9 cellular contexts compared by ENCODE assay signal in the genomic region with DNA sequence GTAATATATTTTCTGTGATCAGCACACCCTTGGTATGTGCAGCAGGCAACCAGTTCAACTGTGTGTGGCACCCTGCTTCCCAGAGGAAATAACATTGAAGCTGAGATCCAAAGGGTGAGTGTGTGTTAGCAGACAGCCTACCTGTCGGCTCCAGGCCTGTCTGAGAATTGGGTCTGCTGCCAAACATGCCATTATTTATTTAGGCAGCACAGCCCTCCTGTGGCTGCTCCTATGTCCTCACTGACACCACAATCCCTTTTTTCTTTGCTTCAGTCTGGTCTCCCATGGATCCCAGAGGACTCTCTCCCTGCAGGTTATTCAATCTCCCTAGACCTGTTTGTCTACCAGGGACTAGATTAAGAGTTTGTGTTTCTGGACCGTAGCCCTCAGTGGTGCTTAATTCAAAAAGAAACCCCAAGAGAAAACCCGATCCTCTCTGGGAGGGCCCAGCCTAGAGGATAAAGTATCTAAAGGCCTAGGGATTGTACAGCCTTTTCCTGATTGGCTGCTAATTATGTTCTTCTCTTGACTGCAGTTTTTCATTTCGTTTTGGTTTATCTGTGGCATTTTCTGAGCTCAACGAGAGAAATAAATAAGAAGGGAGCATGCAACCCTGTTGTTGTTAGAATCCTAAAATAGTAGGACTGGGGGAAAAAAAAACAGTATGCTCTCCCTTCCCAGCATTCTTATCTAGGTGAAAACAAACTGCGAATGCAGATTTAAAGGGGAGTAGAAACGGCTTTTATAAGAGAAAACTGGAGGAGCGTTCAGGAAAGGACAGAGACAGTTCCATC. TPM values are rescaled to one million over a fixed set of nuclear protein-coding genes. Genes with fewer than 3 reads are reported as not detected.
DNase-seq lines count a peak whose midpoint lies in the region; ATAC-seq, FAIRE-seq and TF ChIP-seq lines count a peak whose summit lies in the region.
"Had no signal": no experiment of that assay in that cellular context is flagged by ENCODE, and none has a peak within 500 bp of the region (broad histone marks: within the 10 kb centered on the region; RNA-seq: fewer than 3 reads in every experiment).

No MANE protein-coding gene starts in this region.

- 51% methylated on average over 8 of the region's 8 CpGs for WGBS in A549 (ENCODE audit: missing lambda C conversion rate)
- WGBS in tibial nerve, 2 donors = 56 to 60% methylated on average over 8 of the region's 8 CpGs

- no peak overlapping the region for H3K4me3 ChIP-seq in A549
- H3K4me3 ChIP-seq in kidney (ENCODE audit: low read length in 2 of 2) = no peak overlapping the region
- no peak overlapping the region for H3K4me3 ChIP-seq in tibial nerve

- TF ChIP-seq POLR2A in A549 (IDR thresholded peaks at IDR 0.05; ENCODE audit: low read length) = no peak
- TF ChIP-seq POLR2A in tibial nerve (IDR thresholded peaks at IDR 0.05) = no peak

- peak; percentile 44 to 74 for DNase-seq in A549 (ENCODE audit: low read depth in 1 of 2, low spot score in 1 of 2)
- peak; percentile 75 for DNase-seq in NCI-H146 treated with DMSO at 0.1 percent for 48 hours (lab: John Stamatoyannopoulos, UW; ENCODE audit: unreplicated experiment)
- DNase-seq in kidney = no peak
- DNase-seq in activated naive CD4-positive, alpha-beta T cell (lab: John Stamatoyannopoulos, UW) = no peak
- DNase-seq in tibial nerve (ENCODE audit: low spot score in 2 of 2) = no peak

- H3K36me3 ChIP-seq in kidney (ENCODE audit: control insufficient read depth in 1 of 2, insufficient read depth in 2 of 2, low read length in 2 of 2) (no peaks in the 10 kb centered on the region), tibial nerve (no peaks in the 10 kb centered on the region)

- H3K27ac ChIP-seq in A549 (peak overlapping the region; percentile 62 to 71), angular gyrus (ENCODE audit: low read depth, low read length) (peak overlapping the region; percentile 62), kidney (ENCODE audit: low read depth in 2 of 2, low read length in 2 of 2) (no peak overlapping the region), tibial nerve (no peak overlapping the region)

- peak; percentile 89 to 95 for ATAC-seq in A549
- no peak for ATAC-seq in GM21723 (IDR thresholded peaks at IDR 0.05; ENCODE audit: unreplicated experiment)
- no peak for ATAC-seq in HG02973 (IDR thresholded peaks at IDR 0.05; ENCODE audit: unreplicated experiment)

- POLR2A ChIA-PET in A549 (lab: Yijun Ruan, JAX) = interaction anchor here (0.6 to 1.1 kb wide), 2 partner anchors 127 to 187 kb away, joined by 3 to 7 read pairs; no protein-coding TSS in a partner anchor

- TF ChIP-seq RAD21 in A549 (conservative IDR thresholded peaks at IDR 0.05 in 1 of 2, IDR thresholded peaks at IDR 0.05 in 1 of 2) = peak; percentile 84 to 88

- H3K4me2 ChIP-seq in A549 = peak overlapping the region; percentile 60

- CTCF ChIA-PET in A549 (lab: Yijun Ruan, JAX) = interaction anchor here (0.7 to 19.2 kb wide), 17 partner anchors 8 to 273 kb away, joined by 3 to 331 read pairs (median 4); a partner anchor contains a TSS

- H3K4me1 ChIP-seq in A549 = peaks cover 20% of the 10 kb centered on the region
- H3K4me1 ChIP-seq in kidney (ENCODE audit: control insufficient read depth in 1 of 2, insufficient read depth in 1 of 2, low read depth in 1 of 2, low read length in 2 of 2) = peaks cover 2 to 4% of the 10 kb centered on the region in 2 donors
- no peaks in the 10 kb centered on the region for H3K4me1 ChIP-seq in tibial nerve

- H3K9me3 ChIP-seq in A549 (peaks cover 11% of the 10 kb centered on the region; the same call in 1 of the 3 replicates), kidney (ENCODE audit: control insufficient read depth in 1 of 2, low read length in 2 of 2) (no peaks in the 10 kb centered on the region), tibial nerve (peaks cover 0 to 7% (median 0%) of the 10 kb centered on the region in 4 donors)

- no peak overlapping the region for H3K9ac ChIP-seq in kidney (ENCODE audit: low read length in 2 of 2)

- FAIRE-seq in A549 (lab: Jason Lieb, UNC) (no peak), kidney (lab: Jason Lieb, UNC) (no peak)

- H3K27me3 ChIP-seq in tibial nerve = no peaks in the 10 kb centered on the region

- intact Hi-C loops in kidney (cut with DNase I) = loop anchor here (10.0 kb wide), 1 partner anchor 48 kb away; a partner anchor contains a TSS

- TF ChIP-seq CTCF in A549 (IDR thresholded peaks at IDR 0.05) (peak; percentile 69), kidney (IDR thresholded peaks at IDR 0.05; ENCODE audit: borderline replicate concordance, extremely low read depth, insufficient read depth) (peak; percentile 25), tibial nerve (IDR thresholded peaks at IDR 0.05) (no peak)

- TF ChIP-seq EP300 in A549 (IDR thresholded peaks at IDR 0.05) (no peak), tibial nerve (IDR thresholded peaks at IDR 0.05) (no peak)

TF ChIP-seq in A549, 52 proteins besides CTCF, POLR2A, EP300 and RAD21:
- no peak for TF ChIP-seq EHMT2 (IDR thresholded peaks at IDR 0.05; ENCODE audit: low read depth)
- TF ChIP-seq, protein P1, sequence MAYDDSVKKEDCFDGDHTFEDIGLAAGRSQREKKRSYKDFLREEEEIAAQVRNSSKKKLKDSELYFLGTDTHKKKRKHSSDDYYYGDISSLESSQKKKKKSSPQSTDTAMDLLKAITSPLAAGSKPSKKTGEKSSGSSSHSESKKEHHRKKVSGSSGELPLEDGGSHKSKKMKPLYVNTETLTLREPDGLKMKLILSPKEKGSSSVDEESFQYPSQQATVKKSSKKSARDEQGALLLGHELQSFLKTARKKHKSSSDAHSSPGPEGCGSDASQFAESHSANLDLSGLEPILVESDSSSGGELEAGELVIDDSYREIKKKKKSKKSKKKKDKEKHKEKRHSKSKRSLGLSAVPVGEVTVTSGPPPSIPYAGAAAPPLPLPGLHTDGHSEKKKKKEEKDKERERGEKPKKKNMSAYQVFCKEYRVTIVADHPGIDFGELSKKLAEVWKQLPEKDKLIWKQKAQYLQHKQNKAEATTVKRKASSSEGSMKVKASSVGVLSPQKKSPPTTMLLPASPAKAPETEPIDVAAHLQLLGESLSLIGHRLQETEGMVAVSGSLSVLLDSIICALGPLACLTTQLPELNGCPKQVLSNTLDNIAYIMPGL (CRISPR knock-in tag; IDR thresholded peaks at IDR 0.05; ENCODE audit: borderline replicate concordance) = no peak
- no peak for TF ChIP-seq HOXA7 (CRISPR knock-in tag; IDR thresholded peaks at IDR 0.05)
- TF ChIP-seq JUNB (IDR thresholded peaks at IDR 0.05) = no peak
- TF ChIP-seq MAZ (IDR thresholded peaks at IDR 0.05; ENCODE audit: borderline replicate concordance, low read depth, low read length) = no peak
- TF ChIP-seq TFCP2L1 (CRISPR knock-in tag; IDR thresholded peaks at IDR 0.05) = no peak
- no peak for TF ChIP-seq RCOR1 (IDR thresholded peaks at IDR 0.05; ENCODE audit: low read depth, low read length)
- TF ChIP-seq SMC3 (IDR thresholded peaks at IDR 0.05) = peak; percentile 90
- TF ChIP-seq, protein P2, sequence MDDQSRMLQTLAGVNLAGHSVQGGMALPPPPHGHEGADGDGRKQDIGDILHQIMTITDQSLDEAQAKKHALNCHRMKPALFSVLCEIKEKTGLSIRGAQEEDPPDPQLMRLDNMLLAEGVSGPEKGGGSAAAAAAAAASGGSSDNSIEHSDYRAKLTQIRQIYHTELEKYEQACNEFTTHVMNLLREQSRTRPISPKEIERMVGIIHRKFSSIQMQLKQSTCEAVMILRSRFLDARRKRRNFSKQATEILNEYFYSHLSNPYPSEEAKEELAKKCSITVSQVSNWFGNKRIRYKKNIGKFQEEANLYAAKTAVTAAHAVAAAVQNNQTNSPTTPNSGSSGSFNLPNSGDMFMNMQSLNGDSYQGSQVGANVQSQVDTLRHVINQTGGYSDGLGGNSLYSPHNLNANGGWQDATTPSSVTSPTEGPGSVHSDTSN (IDR thresholded peaks at IDR 0.05) = no peak
TF ChIP-seq in A549: peak in this region for 1.

RNA-seq across cellular contexts. Expression of a gene that starts 24.1 kb away (rescaled TPM):
- polyA plus RNA-seq in A549 (2011; rRNA removed) (0.56 and 0.70 TPM in 2 replicates), A549 (2017; fragmentation: RNase III; extraction: RNeasy Plus Mini Kit Qiagen cat#74134 plus additional on column Dnase treatment) (0.20 to 0.34 TPM (median 0.23 TPM) in 3 replicates), kidney (ENCODE audit: insufficient read depth, low read depth, low replicate concordance) (15.9 TPM)
- 0.03 and 0.05 TPM in 2 replicates for polyA plus RNA-seq in A549 (2012; cell fraction: cytosol; rRNA removed)
- polyA plus RNA-seq in A549 (2012; cell fraction: nucleus; rRNA removed) = not detected in 2 replicates
- polyA minus RNA-seq in A549 (2011; rRNA and poly(A)+ RNA removed) = 0.41 and 0.78 TPM in 2 replicates
- total RNA-seq in kidney (19.2 TPM), tibial nerve (1 to 10 TPM; 5.7 to 8.5 (median 6.7) TPM)
- total RNA-seq: B cell had no signal

RNA-seq across cellular contexts. Expression of a gene that starts 45.0 kb away (rescaled TPM):
- polyA plus RNA-seq in A549 (2011; rRNA removed) (17.6 and 21.8 TPM in 2 replicates), A549 (2017; fragmentation: RNase III; extraction: RNeasy Plus Mini Kit Qiagen cat#74134 plus additional on column Dnase treatment) (15.4 to 24.9 TPM (median 23.5 TPM) in 3 replicates), kidney (ENCODE audit: insufficient read depth, low read depth, low replicate concordance) (1.0 TPM)
- 2.9 and 5.6 TPM in 2 replicates for polyA plus RNA-seq in A549 (2012; cell fraction: cytosol; rRNA removed)
- 3.6 and 7.2 TPM in 2 replicates for polyA plus RNA-seq in A549 (2012; cell fraction: nucleus; rRNA removed)
- 11.4 and 12.2 TPM in 2 replicates for polyA minus RNA-seq in A549 (2011; rRNA and poly(A)+ RNA removed)
- total RNA-seq in kidney (11.5 TPM), tibial nerve (1 to 10 TPM; 2.4 to 9.3 (median 6.2) TPM)

RNA-seq across cellular contexts. Expression of a gene that starts 50.3 kb away (rescaled TPM):
- polyA plus RNA-seq in A549 (2011; rRNA removed) (9.8 and 12.9 TPM in 2 replicates), A549 (2017; fragmentation: RNase III; extraction: RNeasy Plus Mini Kit Qiagen cat#74134 plus additional on column Dnase treatment) (3.8 to 4.9 TPM (median 4.8 TPM) in 3 replicates), kidney (ENCODE audit: insufficient read depth, low read depth, low replicate concordance) (8.9 TPM)
- polyA plus RNA-seq in A549 (2012; cell fraction: cytosol; rRNA removed) = 5.8 and 8.5 TPM in 2 replicates
- 2.9 and 6.7 TPM in 2 replicates for polyA plus RNA-seq in A549 (2012; cell fraction: nucleus; rRNA removed)
- 7.9 and 10.2 TPM in 2 replicates for polyA minus RNA-seq in A549 (2011; rRNA and poly(A)+ RNA removed)
- total RNA-seq in kidney (4.0 TPM), tibial nerve (1 to 10 TPM in 3 of 4 donors, under 1 TPM in 1; 0.59 to 9.4 (median 6.1) TPM)

Comparison
In these comparisons a context has a peak if more than half of its experiments do, and no peak if none do; other contexts are left out.
1. ATAC-seq: peak in A549 (2 of 2); none in GM21723 (single experiment) and HG02973 (single experiment).
2. DNase-seq: peak in A549 (2 of 2) and NCI-H146 treated with DMSO at 0.1 percent for 48 hours (single experiment); none in kidney (single experiment), activated naive CD4-positive, alpha-beta T cell (0 of 4) and tibial nerve (0 of 2).
3. H3K27ac ChIP-seq: peak in A549 (2 of 2) and angular gyrus (single experiment); none in kidney (0 of 2) and tibial nerve (0 of 4).
4. CTCF ChIP-seq: peak in A549 (single experiment) and kidney (single experiment); none in tibial nerve (0 of 5).